8 cellular contexts compared by ENCODE assay signal in genomic region chr6:161273356-161273751, GRCh38. TPM values are rescaled to one million over a fixed set of nuclear protein-coding genes. Genes with fewer than 3 reads are reported as not detected.
DNase-seq lines count a peak whose midpoint lies in the region; ATAC-seq and TF ChIP-seq lines count a peak whose summit lies in the region.

No MANE protein-coding gene starts in this region.

- H3K36me3 Mint-ChIP-seq in activated naive CD4-positive, alpha-beta T cell treated with anti-CD3 and anti-CD28 coated beads, Interleukin-2, amount 50 U/mL, for 24 hours: no peaks in the 10 kb centered on the region

- H3K4me3 ChIP-seq in BLaER1 (peak overlapping the region; percentile 71), GM23248 (peak overlapping the region; percentile 90), OCI-LY7 (ENCODE audit: low read depth, low read length, poor library complexity, severe bottlenecking) (peak overlapping the region; percentile 66)

- H3K4me1 ChIP-seq in BLaER1 (peaks cover 35% of the 10 kb centered on the region), GM23248 (ENCODE audit: insufficient read depth) (peaks cover 18% of the 10 kb centered on the region), OCI-LY7 (ENCODE audit: insufficient read depth, low read length, poor library complexity, severe bottlenecking) (peaks cover 9% of the 10 kb centered on the region)

- H3K9me2 ChIP-seq in GM23248 (ENCODE audit: insufficient read depth): no peaks in the 10 kb centered on the region
- H3K9me2 ChIP-seq in OCI-LY7 (ENCODE audit: insufficient read depth, low read length): no peaks in the 10 kb centered on the region

- H3K4me1 Mint-ChIP-seq in activated naive CD4-positive, alpha-beta T cell treated with anti-CD3 and anti-CD28 coated beads, Interleukin-2, amount 50 U/mL, for 24 hours: peaks cover 19% of the 10 kb centered on the region

- H3K4me3 Mint-ChIP-seq in activated naive CD4-positive, alpha-beta T cell treated with anti-CD3 and anti-CD28 coated beads, Interleukin-2, amount 50 U/mL, for 24 hours: peak overlapping the region; percentile 89

- H3K27me3 Mint-ChIP-seq in activated naive CD4-positive, alpha-beta T cell treated with anti-CD3 and anti-CD28 coated beads, Interleukin-2, amount 50 U/mL, for 24 hours: peaks cover 2% of the 10 kb centered on the region

- peak; percentile 17 for ATAC-seq in Right ventricle myocardium superior (ENCODE audit: poor library complexity)
- ATAC-seq in sciatic nerve: peak; percentile 47
- no peak for ATAC-seq in GM21737 (IDR thresholded peaks at IDR 0.05; ENCODE audit: unreplicated experiment)

- H3K79me2 ChIP-seq in GM23248 (ENCODE audit: insufficient read depth): peaks cover 50% of the 10 kb centered on the region
- H3K79me2 ChIP-seq in OCI-LY7 (ENCODE audit: insufficient read depth, low read depth, low read length): no peaks in the 10 kb centered on the region

- peaks cover 7% of the 10 kb centered on the region; the same call in 1 of the 2 replicates for H3K36me3 ChIP-seq in BLaER1
- H3K36me3 ChIP-seq in GM23248 (ENCODE audit: low read depth): no peaks in the 10 kb centered on the region
- H3K36me3 ChIP-seq in OCI-LY7 (ENCODE audit: insufficient read depth, low read length): no peaks in the 10 kb centered on the region

- H3K9me3 ChIP-seq in BLaER1 (no peaks in the 10 kb centered on the region), GM23248 (ENCODE audit: low read depth) (no peaks in the 10 kb centered on the region), OCI-LY7 (ENCODE audit: low read length) (no peaks in the 10 kb centered on the region)

- H3F3A ChIP-seq in GM23248 (ENCODE audit: insufficient read depth): no peaks in the 10 kb centered on the region; the same call in 1 of the 2 replicates

- in situ Hi-C loops in GM23248 (cut with MboI): no loop called here

- peak overlapping the region; percentile 43; the same call in 1 of the 2 replicates for H2AFZ ChIP-seq in GM23248
- no peak overlapping the region for H2AFZ ChIP-seq in OCI-LY7 (ENCODE audit: low read length)

- CTCF ChIA-PET in OCI-LY7 (lab: Charles Lee; ENCODE audit: unreplicated experiment): no interaction called here

- H3K27ac Mint-ChIP-seq in activated naive CD4-positive, alpha-beta T cell treated with anti-CD3 and anti-CD28 coated beads, Interleukin-2, amount 50 U/mL, for 24 hours: peak overlapping the region; percentile 38

- H3K9ac ChIP-seq in BLaER1 (peak overlapping the region; percentile 67), GM23248 (peak overlapping the region; percentile 95)

- BruUV-seq in OCI-LY7 (replicated peaks; lab: Mats Ljungman, UMichigan): no TSS peak

- H3K27ac ChIP-seq in BLaER1 (no peak overlapping the region), GM23248 (peak overlapping the region; percentile 89), OCI-LY7 (ENCODE audit: low read depth, low read length, poor library complexity, severe bottlenecking) (no peak overlapping the region)

- H4K20me1 ChIP-seq in BLaER1 (0 out of 2 replicates have a peak, but pooled peaks cover 6% of the 10 kb centered on the region), GM23248 (ENCODE audit: insufficient read depth) (no peaks in the 10 kb centered on the region), OCI-LY7 (ENCODE audit: insufficient read depth, low read length) (no peaks in the 10 kb centered on the region)

- intact Hi-C loops in OCI-LY7 (cut with micrococcal nuclease; ENCODE audit: unreplicated experiment): no loop called here
- intact Hi-C loops in Right ventricle myocardium superior (cut with DNase I): no loop called here
- intact Hi-C loops in sciatic nerve (cut with DNase I): no loop called here

- 0% methylated on average over 6 to 11 of the region's 11 CpGs for WGBS in GM23248 (ENCODE audit: low coverage in 1 of 2, low lambda C conversion rate in 2 of 2, missing lambda C conversion rate in 2 of 2), 2 experiments

- peak; percentile 72 for DNase-seq in GM23248
- DNase-seq in OCI-LY7 (ENCODE audit: low spot score): peak; percentile 15
- peak; percentile 47 for DNase-seq in Right ventricle myocardium superior
- no peak for DNase-seq in sciatic nerve (ENCODE audit: low spot score)
- no peak for DNase-seq in HuH-7 (ENCODE audit: low spot score)

- POLR2A ChIA-PET in OCI-LY7 (lab: Charles Lee): interaction anchor here (0.6 to 0.7 kb wide), 4 partner anchors 25 to 545 kb away, joined by 3 to 4 read pairs (median 4); no protein-coding TSS in a partner anchor

- no peaks in the 10 kb centered on the region for H3K27me3 ChIP-seq in BLaER1
- no peaks in the 10 kb centered on the region for H3K27me3 ChIP-seq in GM23248 (replicated peaks; ENCODE audit: insufficient read depth)

- H3K9me3 Mint-ChIP-seq in activated naive CD4-positive, alpha-beta T cell treated with anti-CD3 and anti-CD28 coated beads, Interleukin-2, amount 50 U/mL, for 24 hours: no peaks in the 10 kb centered on the region

- peak overlapping the region; percentile 88 for H3K4me2 ChIP-seq in BLaER1
- peak overlapping the region; percentile 99 for H3K4me2 ChIP-seq in GM23248 (ENCODE audit: unreplicated experiment)
- H3K4me2 ChIP-seq in OCI-LY7 (ENCODE audit: low read length): peak overlapping the region; percentile 66

- no peak for TF ChIP-seq CTCF in OCI-LY7 (conservative IDR thresholded peaks at IDR 0.05; ENCODE audit: low read length)

RNA-seq across cellular contexts. Expression of gene AGPAT4, which starts 0.5 kb away (rescaled TPM):
- 3.0 and 3.4 TPM in 2 replicates for total RNA-seq in GM23248 (2014; rRNA removed; shearing (Covaris generic))
- 3.9 and 4.8 TPM in 2 replicates for polyA plus RNA-seq in GM23248 (2016; fragmentation: Nextera tagmentation; extraction: Ambion mirVana)
- 0.85 and 0.95 TPM in 2 replicates for total RNA-seq in OCI-LY7 (2014; rRNA removed; shearing (Covaris generic))
- total RNA-seq in OCI-LY7 (2022) (0.87 and 1.3 TPM in 2 replicates), Right ventricle myocardium superior (2.1 TPM), sciatic nerve (25.7 TPM)

Comparison
In these comparisons a context has a peak if more than half of its experiments do, and no peak if none do; other contexts are left out.
1. DNase-seq: peak in GM23248 (single experiment), OCI-LY7 (single experiment) and Right ventricle myocardium superior (single experiment); none in sciatic nerve (single experiment) and HuH-7 (single experiment).
2. Peak in every context shown above with its lines, with median percentiles within 50 percentile points of each other: H3K4me2 ChIP-seq and H3K4me3 ChIP-seq.